In the genomic region with DNA sequence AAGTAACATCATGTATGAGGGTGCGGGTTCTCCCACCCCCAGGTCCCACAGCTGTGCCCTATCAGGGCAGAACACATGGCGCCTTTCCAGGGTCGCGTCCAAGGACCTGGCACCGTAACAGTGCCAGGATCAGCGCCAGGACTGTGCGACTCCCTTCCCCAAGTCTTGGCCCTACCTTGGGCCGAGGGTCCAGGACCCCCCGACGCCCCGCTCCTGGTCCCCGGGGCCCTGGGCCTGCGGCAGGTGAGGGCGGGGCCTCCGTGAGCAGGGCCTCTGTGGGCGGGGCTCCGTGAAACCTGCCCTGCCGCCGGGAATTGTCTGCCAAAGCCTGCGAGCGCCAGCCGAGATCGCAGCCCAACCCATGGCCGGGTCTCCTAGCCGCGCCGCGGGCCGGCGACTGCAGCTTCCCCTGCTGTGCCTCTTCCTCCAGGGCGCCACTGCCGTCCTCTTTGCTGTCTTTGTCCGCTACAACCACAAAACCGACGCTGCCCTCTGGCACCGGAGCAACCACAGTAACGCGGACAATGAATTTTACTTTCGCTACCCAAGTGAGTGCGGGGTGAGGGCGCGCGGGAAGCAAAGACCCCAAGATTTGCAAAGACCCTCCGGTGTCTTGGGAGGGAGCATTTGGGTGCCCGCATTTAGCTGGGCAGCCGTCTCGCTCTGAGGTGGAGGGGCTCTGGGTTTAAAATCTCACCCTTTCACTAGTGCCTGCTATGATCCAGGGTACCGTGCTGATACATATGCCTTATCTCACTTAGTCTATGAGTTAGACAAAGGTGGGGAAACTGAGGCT, we compare ENCODE assay signal across 9 cellular contexts. TPM values are rescaled to one million over a fixed set of nuclear protein-coding genes. Genes with fewer than 3 reads are reported as not detected.
DNase-seq lines count a peak whose midpoint lies in the region; ATAC-seq, FAIRE-seq and TF ChIP-seq lines count a peak whose summit lies in the region.
"Had no signal": no experiment of that assay in that cellular context is flagged by ENCODE, and none has a peak within 500 bp of the region (broad histone marks: within the 10 kb centered on the region; RNA-seq: fewer than 3 reads in every experiment).

A gene with protein sequence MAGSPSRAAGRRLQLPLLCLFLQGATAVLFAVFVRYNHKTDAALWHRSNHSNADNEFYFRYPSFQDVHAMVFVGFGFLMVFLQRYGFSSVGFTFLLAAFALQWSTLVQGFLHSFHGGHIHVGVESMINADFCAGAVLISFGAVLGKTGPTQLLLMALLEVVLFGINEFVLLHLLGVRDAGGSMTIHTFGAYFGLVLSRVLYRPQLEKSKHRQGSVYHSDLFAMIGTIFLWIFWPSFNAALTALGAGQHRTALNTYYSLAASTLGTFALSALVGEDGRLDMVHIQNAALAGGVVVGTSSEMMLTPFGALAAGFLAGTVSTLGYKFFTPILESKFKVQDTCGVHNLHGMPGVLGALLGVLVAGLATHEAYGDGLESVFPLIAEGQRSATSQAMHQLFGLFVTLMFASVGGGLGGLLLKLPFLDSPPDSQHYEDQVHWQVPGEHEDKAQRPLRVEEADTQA (plus strand): TSS at position 323 of the 796 bp plus-strand sequence. CDS start 39 bp downstream, at position 362.

- H3K27ac ChIP-seq in naive thymus-derived CD4-positive, alpha-beta T cell (ENCODE audit: low read depth, low read length) = no peak within 1 kb of the TSS

- peaks cover 69% of the 10 kb centered on the region for H3K27me3 Mint-ChIP-seq in T-helper 1 cell treated with Interleukin-12 subunit alpha and Interleukin-12 subunit beta and Interleukin-4 antibody, amounts not matched to agents 30 μg/mL and 1 μg/mL, for 36 hours (ENCODE audit: low read depth)
- H3K27me3 Mint-ChIP-seq in naive thymus-derived CD4-positive, alpha-beta T cell = peaks cover 38 to 85% (median 55%) of the 10 kb centered on the region in 5 donors

- peak; percentile 43 for ATAC-seq in Right ventricle myocardium inferior
- ATAC-seq in naive thymus-derived CD4-positive, alpha-beta T cell = peak; percentile 64

- DNase-seq in Right ventricle myocardium inferior (ENCODE audit: missing footprints) = no peak
- no peak for DNase-seq in cardiac septum (ENCODE audit: low spot score)
- DNase-seq in epithelial cell of esophagus (ENCODE audit: low read depth) = peak; percentile 54
- peak in 4 of 9 donors; percentile 8 to 30 (median 12) for DNase-seq in naive thymus-derived CD4-positive, alpha-beta T cell
- DNase-seq in urothelium cell line (ENCODE audit: low spot score) = no peak
- DNase-seq in NCI-H82 (lab: John Stamatoyannopoulos, UW) = no peak
- DNase-seq in dedifferentiated amniotic fluid mesenchymal stem cell (ENCODE audit: extremely low spot score) = no peak

- intact Hi-C loops in Right ventricle myocardium inferior (cut with DNase I) (no loop called here), cardiac septum (cut with DNase I) (no loop called here)
- intact Hi-C loops in naive thymus-derived CD4-positive, alpha-beta T cell (cut with micrococcal nuclease) = no loop called here

- POLR2A ChIA-PET in naive thymus-derived CD4-positive, alpha-beta T cell (lab: Charles Lee) = no interaction called here

- H3K9me3 ChIP-seq in naive thymus-derived CD4-positive, alpha-beta T cell (ENCODE audit: control insufficient read depth in 2 of 3, low read length in 3 of 3) = no peaks in the 10 kb centered on the region

- H3K9me3 Mint-ChIP-seq in T-helper 1 cell treated with Interleukin-12 subunit alpha and Interleukin-12 subunit beta and Interleukin-4 antibody, amounts not matched to agents 30 μg/mL and 1 μg/mL, for 36 hours = no peaks in the 10 kb centered on the region
- H3K9me3 Mint-ChIP-seq in naive thymus-derived CD4-positive, alpha-beta T cell = no peaks in the 10 kb centered on the region

- TF ChIP-seq CTCF in epithelial cell of esophagus (IDR thresholded peaks at IDR 0.05; ENCODE audit: insufficient read depth, low read depth, low read length, missing control alignments) = no peak

- H3K36me3 Mint-ChIP-seq in T-helper 1 cell treated with Interleukin-12 subunit alpha and Interleukin-12 subunit beta and Interleukin-4 antibody, amounts not matched to agents 30 μg/mL and 1 μg/mL, for 36 hours (ENCODE audit: low read depth) = no peaks in the 10 kb centered on the region
- peaks cover 0 to 3% (median 0%) of the 10 kb centered on the region in 5 donors for H3K36me3 Mint-ChIP-seq in naive thymus-derived CD4-positive, alpha-beta T cell

- peak within 1 kb of the TSS; percentile 46 for H3K4me3 Mint-ChIP-seq in T-helper 1 cell treated with Interleukin-12 subunit alpha and Interleukin-12 subunit beta and Interleukin-4 antibody, amounts not matched to agents 30 μg/mL and 1 μg/mL, for 36 hours
- peak within 1 kb of the TSS; percentile 48 to 80 (median 71) for H3K4me3 Mint-ChIP-seq in naive thymus-derived CD4-positive, alpha-beta T cell

- CTCF ChIA-PET in naive thymus-derived CD4-positive, alpha-beta T cell (lab: Charles Lee) = interaction anchor here (0.6 to 1.3 kb wide), 2 partner anchors 13 to 16 kb away, joined by 3 to 5 read pairs; no protein-coding TSS in a partner anchor

- peaks cover 3 to 7% of the 10 kb centered on the region in 2 donors for H3K27me3 ChIP-seq in naive thymus-derived CD4-positive, alpha-beta T cell (ENCODE audit: control insufficient read depth in 2 of 2, insufficient read depth in 2 of 2, low read length in 2 of 2)

- no peaks in the 10 kb centered on the region for H3K36me3 ChIP-seq in naive thymus-derived CD4-positive, alpha-beta T cell (ENCODE audit: control insufficient read depth in 2 of 3, insufficient read depth in 3 of 3, low read length in 3 of 3)

- no peak for FAIRE-seq in urothelium cell line (lab: Jason Lieb, UNC)

- H3K27ac Mint-ChIP-seq in T-helper 1 cell treated with Interleukin-12 subunit alpha and Interleukin-12 subunit beta and Interleukin-4 antibody, amounts not matched to agents 30 μg/mL and 1 μg/mL, for 36 hours = no peak within 1 kb of the TSS
- no peak within 1 kb of the TSS for H3K27ac Mint-ChIP-seq in naive thymus-derived CD4-positive, alpha-beta T cell

- H3K4me3 ChIP-seq in epithelial cell of esophagus (ENCODE audit: low read length) = peak within 1 kb of the TSS; percentile 51
- peak within 1 kb of the TSS; percentile 30 for H3K4me3 ChIP-seq in naive thymus-derived CD4-positive, alpha-beta T cell (ENCODE audit: low read length)

- H3K4me1 ChIP-seq in naive thymus-derived CD4-positive, alpha-beta T cell (ENCODE audit: control insufficient read depth in 2 of 2, insufficient read depth in 2 of 2, low read length in 2 of 2) = no peaks in the 10 kb centered on the region

- no peaks in the 10 kb centered on the region for H3K4me1 Mint-ChIP-seq in T-helper 1 cell treated with Interleukin-12 subunit alpha and Interleukin-12 subunit beta and Interleukin-4 antibody, amounts not matched to agents 30 μg/mL and 1 μg/mL, for 36 hours (ENCODE audit: low read depth)
- H3K4me1 Mint-ChIP-seq in naive thymus-derived CD4-positive, alpha-beta T cell = peaks cover 0 to 5% (median 3%) of the 10 kb centered on the region in 7 donors

RNA-seq across cellular contexts. Expression of the gene that starts here (rescaled TPM):
- total RNA-seq in Right ventricle myocardium inferior = not detected
- total RNA-seq in cardiac septum = not detected
- total RNA-seq in naive thymus-derived CD4-positive, alpha-beta T cell = not detected
- not detected for polyA plus RNA-seq in naive thymus-derived CD4-positive, alpha-beta T cell
- total RNA-seq: subcutaneous adipose tissue had no signal

Comparison
In these comparisons a context has a peak if more than half of its experiments do, and no peak if none do; other contexts are left out.
1. Peak in ATAC-seq in Right ventricle myocardium inferior; RNA of the gene not detected or under 1 TPM.
2. Peak in ATAC-seq and H3K4me3 ChIP-seq in naive thymus-derived CD4-positive, alpha-beta T cell; RNA of the gene not detected or under 1 TPM.